17 cellular contexts compared by ENCODE assay signal in the genomic region with DNA sequence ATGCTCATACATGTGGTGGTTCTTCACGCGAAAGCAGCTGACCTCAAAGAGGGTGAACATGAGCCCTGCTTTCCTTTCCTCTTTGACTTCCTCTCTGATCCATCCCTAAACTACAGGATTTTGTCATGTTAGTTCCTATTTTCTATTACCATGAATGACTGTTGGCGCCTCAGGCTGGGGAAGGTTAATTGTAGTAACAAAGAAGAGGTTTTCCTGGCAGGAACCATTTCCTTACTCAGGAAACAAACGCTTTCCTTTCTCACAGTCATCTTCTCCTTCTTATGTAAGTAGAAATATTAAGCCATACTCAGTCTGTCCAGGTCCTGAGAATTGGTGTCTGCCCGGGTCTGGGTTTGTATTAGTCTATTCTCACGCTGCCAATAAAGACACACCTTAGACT.
"Had no signal": no experiment of that assay in that cellular context is flagged by ENCODE, and none has a peak within 500 bp of the region (broad histone marks: within the 10 kb centered on the region; RNA-seq: fewer than 3 reads in every experiment).

No MANE protein-coding gene starts in this region.

- H3K4me1 Mint-ChIP-seq: naive thymus-derived CD8-positive, alpha-beta T cell had no signal

- H3K9me3 ChIP-seq: colonic mucosa, mucosa of descending colon, neutrophil, right atrium auricular region, sigmoid colon, stomach had no signal

- ATAC-seq: foreskin keratinocyte; naive thymus-derived CD8-positive, alpha-beta T cell had no signal

- H3K27ac Mint-ChIP-seq: naive thymus-derived CD8-positive, alpha-beta T cell had no signal

- H3K4me3 Mint-ChIP-seq: naive thymus-derived CD8-positive, alpha-beta T cell had no signal

- H3K36me3 Mint-ChIP-seq: naive thymus-derived CD8-positive, alpha-beta T cell had no signal

- DNase-seq: colonic mucosa; dorsolateral prefrontal cortex; effector memory CD4-positive, alpha-beta T cell; erythroblast; foreskin keratinocyte; left colon; mucosa of descending colon; naive thymus-derived CD8-positive, alpha-beta T cell; posterior cingulate gyrus; sigmoid colon; stimulated activated CD4-positive, alpha-beta T cell treated with anti-CD3 and anti-CD28 coated beads, Interleukin-2, amount 100 ng/mL, for 24 hours; stimulated activated CD4-positive, alpha-beta T cell treated with anti-CD3 and anti-CD28 coated beads, Interleukin-4, amount 100 ng/mL, for 4 hours; stimulated activated naive CD4-positive, alpha-beta T cell; stomach; trophoblast cell had no signal
